Comparison of ENCODE assay signal across 3 cellular contexts in genomic region chr4:188042191-188042590, GRCh38.
TF ChIP-seq lines count a peak whose summit lies in the region.

No MANE protein-coding gene starts in this region.

TF ChIP-seq in GM23338, 12 proteins besides CTCF, POLR2A, EP300 and RAD21 (continues in another document):
- TF ChIP-seq ZNF462 (CRISPR knock-in tag; IDR thresholded peaks at IDR 0.05) (no peak), EZH2 (IDR thresholded peaks at IDR 0.05; ENCODE audit: low read depth, unreplicated experiment) (no peak), STAT1 (IDR thresholded peaks at IDR 0.05; ENCODE audit: unreplicated experiment) (no peak), ZNF114 (CRISPR knock-in tag; IDR thresholded peaks at IDR 0.05) (no peak), CREB1 (CRISPR knock-in tag; IDR thresholded peaks at IDR 0.05; ENCODE audit: low read depth) (no peak), JUNB (IDR thresholded peaks at IDR 0.05; ENCODE audit: unreplicated experiment) (no peak)

TF ChIP-seq in WTC11, 78 proteins besides CTCF, POLR2A, EP300 and RAD21 (continued from another document):
- TF ChIP-seq PRDM15 (CRISPR knock-in tag; IDR thresholded peaks at IDR 0.05), result no peak
TF ChIP-seq in WTC11: peak in this region for 1.

TF ChIP-seq in SK-N-SH treated with all-trans-retinoic acid at 6 μM for 48 hours, 23 proteins besides CTCF, POLR2A, EP300 and RAD21:
- no peak for TF ChIP-seq ESRRG (CRISPR knock-in tag; IDR thresholded peaks at IDR 0.05)
TF ChIP-seq in SK-N-SH treated with all-trans-retinoic acid at 6 μM for 48 hours: peak in this region for 0.
